21 cellular contexts compared by ENCODE assay signal in the genomic region with DNA sequence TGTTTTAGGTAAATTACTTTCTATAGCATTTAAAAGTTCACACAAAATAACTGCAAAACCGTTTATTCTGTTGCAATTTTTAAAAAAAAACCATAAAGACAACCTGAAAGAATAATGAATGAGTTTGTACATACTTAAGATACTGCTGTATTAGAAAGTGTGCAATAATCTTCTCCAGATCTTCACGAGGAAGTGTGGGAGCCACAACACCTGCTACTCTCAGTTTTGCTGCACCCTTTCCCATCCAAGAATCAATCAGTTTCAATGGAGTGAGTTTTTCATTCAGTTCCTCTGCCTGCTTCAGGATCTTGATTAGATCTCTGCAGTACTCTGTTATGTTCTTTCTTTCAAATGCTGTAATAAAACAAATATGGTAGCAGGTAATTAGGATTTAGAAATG. TPM values are rescaled to one million over a fixed set of nuclear protein-coding genes. Genes with fewer than 3 reads are reported as not detected.
A peak's percentile ranks its signal among the peaks of the same experiment; 100 is the strongest.
DNase-seq lines count a peak whose midpoint lies in the region; ATAC-seq and TF ChIP-seq lines count a peak whose summit lies in the region.
"Had no signal": no experiment of that assay in that cellular context is flagged by ENCODE, and none has a peak within 500 bp of the region (broad histone marks: within the 10 kb centered on the region; RNA-seq: fewer than 3 reads in every experiment).

No MANE protein-coding gene starts in this region.

- POLR2A ChIA-PET in CD4-positive, alpha-beta memory T cell (lab: Charles Lee; ENCODE audit: partially characterized antibody) = no interaction called here

- CTCF ChIA-PET in CD4-positive, alpha-beta memory T cell (lab: Charles Lee; ENCODE audit: partially characterized antibody) = no interaction called here

- H3K79me2 ChIP-seq in MM.1S (ENCODE audit: low read length) = no peaks in the 10 kb centered on the region

- H3K36me3 ChIP-seq in CD4-positive, alpha-beta memory T cell (ENCODE audit: insufficient read depth, low read length) = peaks cover 38% of the 10 kb centered on the region
- H3K36me3 ChIP-seq in MM.1S (replicated peaks; ENCODE audit: insufficient read depth, low read length) = peaks cover 8% of the 10 kb centered on the region; the same call in 1 of the 2 replicates
- H3K36me3 ChIP-seq in body of pancreas (replicated peaks in 1 of 2; ENCODE audit: insufficient read depth in 1 of 2, low read depth in 2 of 2) = peaks cover 0 to 5% of the 10 kb centered on the region in 2 donors

- intact Hi-C loops in CD4-positive, alpha-beta memory T cell (cut with micrococcal nuclease) = loop anchor here (5.0 kb wide), 1 partner anchor 34 kb away; a partner anchor contains a TSS
- intact Hi-C loops in body of pancreas (cut with DNase I) = no loop called here
- intact Hi-C loops in posterior vena cava (cut with DNase I) = loop anchor here in 1 of 2 donors (5.0 kb wide), 1 partner anchor 1899 kb away; no protein-coding TSS in a partner anchor

- H4K20me1 ChIP-seq in MM.1S (ENCODE audit: insufficient read depth, low read length) = no peaks in the 10 kb centered on the region

- H3K9me3 ChIP-seq in CD4-positive, alpha-beta memory T cell (ENCODE audit: control insufficient read depth in 1 of 2, low read length in 2 of 2) = no peaks in the 10 kb centered on the region
- H3K9me3 ChIP-seq in MM.1S (replicated peaks; ENCODE audit: insufficient read depth, low read length) = no peaks in the 10 kb centered on the region
- H3K9me3 ChIP-seq in body of pancreas = no peaks in the 10 kb centered on the region
- H3K9me3 ChIP-seq: A549, BE2C had no signal

- no peaks in the 10 kb centered on the region for H3K27me3 ChIP-seq in CD4-positive, alpha-beta memory T cell (ENCODE audit: insufficient read depth, low read length)
- H3K27me3 ChIP-seq in MM.1S (replicated peaks; ENCODE audit: insufficient read depth, low read length) (no peaks in the 10 kb centered on the region), body of pancreas (no peaks in the 10 kb centered on the region)
- H3K27me3 ChIP-seq: BE2C had no signal

- H3K9me2 ChIP-seq in MM.1S (replicated peaks; ENCODE audit: insufficient read depth, low read length) = no peaks in the 10 kb centered on the region

- no peak overlapping the region for H3K9ac ChIP-seq in MM.1S (ENCODE audit: low read length)
- H3K9ac ChIP-seq: KMS-11 had no signal

- DNase-seq in activated T-cell treated with anti-CD3 and anti-CD28 coated beads, Interleukin-2, amount 50 U/mL, for 24 hours = no peak
- DNase-seq in activated T-cell treated with anti-CD3 and anti-CD28 coated beads, Interleukin-2, amount 50 U/mL, for 48 hours = no peak
- no peak for DNase-seq in CD4-positive, alpha-beta memory T cell
- DNase-seq in MM.1S (peak; percentile 13), body of pancreas (peak; percentile 8 to 63 (median 18)), posterior vena cava (ENCODE audit: low spot score) (no peak)
- DNase-seq: BE2C, Calu3, DMS153, IMR-90, MV-4-11, NCI-H1105 treated with DMSO at 0.1 percent for 48 hours, NCI-H2029 treated with DMSO at 0.1 percent for 48 hours, PC-9, RPMI8226, SHP77 had no signal

- H3K27me3 Mint-ChIP-seq in activated T-cell treated with anti-CD3 and anti-CD28 coated beads, Interleukin-2, amount 50 U/mL, for 24 hours = no peaks in the 10 kb centered on the region
- no peaks in the 10 kb centered on the region for H3K27me3 Mint-ChIP-seq in CD4-positive, alpha-beta memory T cell

- peak; percentile 24 for ATAC-seq in body of pancreas
- ATAC-seq in GM19395 (IDR thresholded peaks at IDR 0.05; ENCODE audit: unreplicated experiment) = no peak
- ATAC-seq in HG03045 (IDR thresholded peaks at IDR 0.05; ENCODE audit: unreplicated experiment) = no peak
- ATAC-seq: A549, HCT116 had no signal

- H3K36me3 Mint-ChIP-seq in activated T-cell treated with anti-CD3 and anti-CD28 coated beads, Interleukin-2, amount 50 U/mL, for 24 hours (ENCODE audit: low read depth) = peaks cover 90% of the 10 kb centered on the region
- peaks cover 46 to 70% of the 10 kb centered on the region in 2 donors for H3K36me3 Mint-ChIP-seq in CD4-positive, alpha-beta memory T cell

- no peak overlapping the region for H3K27ac ChIP-seq in CD4-positive, alpha-beta memory T cell (ENCODE audit: low read depth, low read length)
- H3K27ac ChIP-seq in MM.1S (ENCODE audit: low read length) (no peak overlapping the region), body of pancreas (no peak overlapping the region)
- H3K27ac ChIP-seq: A549, KMS-11, PC-9 had no signal

- H3K9me3 Mint-ChIP-seq in activated T-cell treated with anti-CD3 and anti-CD28 coated beads, Interleukin-2, amount 50 U/mL, for 24 hours = no peaks in the 10 kb centered on the region
- H3K9me3 Mint-ChIP-seq in CD4-positive, alpha-beta memory T cell = no peaks in the 10 kb centered on the region

- H2AFZ ChIP-seq in MM.1S (ENCODE audit: low read length) = no peak overlapping the region
- H2AFZ ChIP-seq: PC-9 had no signal

- TF ChIP-seq POLR2A in body of pancreas (IDR thresholded peaks at IDR 0.05) = no peak

- TF ChIP-seq CTCF in MM.1S (IDR thresholded peaks at IDR 0.05; ENCODE audit: low read length) (no peak), body of pancreas (IDR thresholded peaks at IDR 0.05) (no peak)

- 22 to 26% methylated on average over 2 of the region's 2 CpGs for WGBS in body of pancreas, 2 donors

- peaks cover 9% of the 10 kb centered on the region; the same call in 1 of the 2 replicates for H3F3A ChIP-seq in MM.1S (ENCODE audit: insufficient read depth, low read length)

- no peak overlapping the region for H3K4me3 Mint-ChIP-seq in activated T-cell treated with anti-CD3 and anti-CD28 coated beads, Interleukin-2, amount 50 U/mL, for 24 hours
- H3K4me3 Mint-ChIP-seq in CD4-positive, alpha-beta memory T cell = no peak overlapping the region

- no peak overlapping the region for H3K4me3 ChIP-seq in CD4-positive, alpha-beta memory T cell (ENCODE audit: low read length in 2 of 2)
- no peak overlapping the region for H3K4me3 ChIP-seq in MM.1S (ENCODE audit: low read length)
- H3K4me3 ChIP-seq in body of pancreas = no peak overlapping the region
- H3K4me3 ChIP-seq: A549, PC-9 had no signal

- peaks cover 33% of the 10 kb centered on the region for H3K4me1 Mint-ChIP-seq in activated T-cell treated with anti-CD3 and anti-CD28 coated beads, Interleukin-2, amount 50 U/mL, for 24 hours (ENCODE audit: low read depth)
- peaks cover 0 to 5% (median 5%) of the 10 kb centered on the region in 4 donors for H3K4me1 Mint-ChIP-seq in CD4-positive, alpha-beta memory T cell

- H3K4me2 ChIP-seq in MM.1S (ENCODE audit: low read depth, low read length) = peak overlapping the region; percentile 19; the same call in 1 of the 2 replicates
- H3K4me2 ChIP-seq: A549, KMS-11, PC-9 had no signal

- peak overlapping the region; percentile 24 for H3K27ac Mint-ChIP-seq in activated T-cell treated with anti-CD3 and anti-CD28 coated beads, Interleukin-2, amount 50 U/mL, for 24 hours
- H3K27ac Mint-ChIP-seq in CD4-positive, alpha-beta memory T cell = peak overlapping the region in 5 of 7 donors; percentile 11 to 53 (median 27)

- no peaks in the 10 kb centered on the region for H3K4me1 ChIP-seq in CD4-positive, alpha-beta memory T cell (ENCODE audit: insufficient read depth, low read length)
- H3K4me1 ChIP-seq in MM.1S (ENCODE audit: low read length) (peaks cover 10% of the 10 kb centered on the region; the same call in 1 of the 2 replicates), body of pancreas (peaks cover 24% of the 10 kb centered on the region)
- H3K4me1 ChIP-seq: A549, BE2C had no signal

RNA-seq across cellular contexts. Expression of a gene that starts 30.1 kb away (rescaled TPM):
- total RNA-seq in CD4-positive, alpha-beta memory T cell = 10 to 100 TPM; 64.0 to 67.8 TPM
- polyA plus RNA-seq in CD4-positive, alpha-beta memory T cell = 10 to 100 TPM; 90.0 to 91.7 TPM
- total RNA-seq in body of pancreas = 10 to 100 TPM in 1 of 2 donors, 1 to 10 TPM in 1; 5.3 to 18.9 TPM
- total RNA-seq in posterior vena cava = 10 to 100 TPM; 41.2 to 50.4 TPM

RNA-seq across cellular contexts. Expression of a gene that starts 30.3 kb away (rescaled TPM):
- total RNA-seq in CD4-positive, alpha-beta memory T cell = 10 to 100 TPM; 33.0 to 39.1 TPM
- 10 to 100 TPM; 33.5 to 37.1 TPM for polyA plus RNA-seq in CD4-positive, alpha-beta memory T cell
- total RNA-seq in body of pancreas = 10 to 100 TPM; 16.3 to 18.5 TPM
- 10 to 100 TPM; 38.5 to 48.7 TPM for total RNA-seq in posterior vena cava

RNA-seq across cellular contexts. Expression of a gene that starts 33.8 kb away (rescaled TPM):
- total RNA-seq in CD4-positive, alpha-beta memory T cell = 10 to 100 TPM; 35.7 to 41.0 TPM
- polyA plus RNA-seq in CD4-positive, alpha-beta memory T cell = 10 to 100 TPM; 26.8 to 41.0 TPM
- 10 to 100 TPM; 12.5 to 12.7 TPM for total RNA-seq in body of pancreas
- total RNA-seq in posterior vena cava = 10 to 100 TPM; 22.4 to 23.8 TPM

RNA-seq across cellular contexts. Expression of a gene that starts 54.8 kb away (rescaled TPM):
- total RNA-seq in CD4-positive, alpha-beta memory T cell = under 1 TPM; 0.49 to 0.78 TPM
- under 1 TPM in 1 of 2 donors, not detected in 1; 0.63 TPM for polyA plus RNA-seq in CD4-positive, alpha-beta memory T cell
- total RNA-seq in body of pancreas (10 to 100 TPM; 18.5 to 49.5 TPM), posterior vena cava (not detected)
- total RNA-seq: Calu3 had no signal

Comparison
In these comparisons a context has a peak if more than half of its experiments do, and no peak if none do; other contexts are left out.
1. DNase-seq: peak in MM.1S (single experiment) and body of pancreas (4 of 4); none in activated T-cell treated with anti-CD3 and anti-CD28 coated beads, Interleukin-2, amount 50 U/mL, for 24 hours (single experiment), activated T-cell treated with anti-CD3 and anti-CD28 coated beads, Interleukin-2, amount 50 U/mL, for 48 hours (0 of 2), CD4-positive, alpha-beta memory T cell (0 of 5) and posterior vena cava (single experiment).